15 cellular contexts compared by ENCODE assay signal in genomic region chr19:4015705-4016402, GRCh38. TPM values are rescaled to one million over a fixed set of nuclear protein-coding genes. Genes with fewer than 3 reads are reported as not detected.
A peak's percentile ranks its signal among the peaks of the same experiment; 100 is the strongest.
DNase-seq lines count a peak whose midpoint lies in the region; ATAC-seq and TF ChIP-seq lines count a peak whose summit lies in the region.
"Had no signal": no experiment of that assay in that cellular context is flagged by ENCODE, and none has a peak within 500 bp of the region (broad histone marks: within the 10 kb centered on the region; RNA-seq: fewer than 3 reads in every experiment).

No MANE protein-coding gene starts in this region.

- DNase-seq in heart right ventricle: no peak
- peak; percentile 66 for DNase-seq in osteoblast (ENCODE audit: insufficient read length, low spot score, missing footprints)
- DNase-seq in tibial nerve (ENCODE audit: low spot score in 2 of 2): no peak
- no peak for DNase-seq in GM10248 (ENCODE audit: extremely low spot score)
- no peak for DNase-seq in head of caudate nucleus
- DNase-seq: activated CD4-positive, alpha-beta T cell treated with anti-CD3 and anti-CD28 coated beads for 4 hours; CD8-positive, alpha-beta memory T cell; H9; NCI-H1048; NCI-H345; stimulated activated naive CD8-positive, alpha-beta T cell treated with anti-CD3 and anti-CD28 coated beads, Interleukin-15, amount 100 ng/mL, for 72 hours had no signal

- peaks cover 16 to 61% (median 52%) of the 10 kb centered on the region in 9 donors for H3K4me1 ChIP-seq in heart right ventricle
- no peaks in the 10 kb centered on the region for H3K4me1 ChIP-seq in osteoblast (ENCODE audit: insufficient read depth, low read length)
- H3K4me1 ChIP-seq in tibial nerve: peaks cover 0 to 96% (median 62%) of the 10 kb centered on the region in 4 donors

- intact Hi-C loops in heart right ventricle (cut with DNase I): loop anchor here in 1 of 10 donors (5.0 kb wide), 1 partner anchor 46 kb away; no protein-coding TSS in a partner anchor
- intact Hi-C loops in head of caudate nucleus (cut with DNase I): no loop called here

- TF ChIP-seq POLR2A in tibial nerve (IDR thresholded peaks at IDR 0.05): no peak

- CTCF ChIA-PET in GM10248 (lab: Yijun Ruan, JAX): no interaction called here

- peaks cover 0 to 78% (median 22%) of the 10 kb centered on the region in 9 donors for H3K36me3 ChIP-seq in heart right ventricle
- H3K36me3 ChIP-seq in osteoblast (ENCODE audit: insufficient read depth, low read length): peaks cover 27% of the 10 kb centered on the region
- peaks cover 3 to 36% (median 12%) of the 10 kb centered on the region in 3 donors for H3K36me3 ChIP-seq in tibial nerve

- POLR2A ChIA-PET in GM10248 (lab: Yijun Ruan, JAX): no interaction called here

- H3K79me2 ChIP-seq in osteoblast (ENCODE audit: insufficient read depth, low read length): peaks cover 88% of the 10 kb centered on the region

- 67 to 77% methylated on average over 37 of the region's 37 CpGs for WGBS in heart right ventricle, 2 donors
- 48 to 51% methylated on average over 29 to 33 of the region's 37 CpGs for WGBS in tibial nerve, 2 donors

- ATAC-seq in heart right ventricle (peak in 4 of 8 donors; percentile 5 to 34 (median 12)), HG03378 (IDR thresholded peaks at IDR 0.05; ENCODE audit: unreplicated experiment) (no peak), HG03097 (IDR thresholded peaks at IDR 0.05; ENCODE audit: low FRiP score, unreplicated experiment) (no peak)
- ATAC-seq: Panc1; stimulated activated naive CD8-positive, alpha-beta T cell treated with anti-CD3 and anti-CD28 coated beads, Interleukin-15, amount 100 ng/mL, for 72 hours had no signal

- TF ChIP-seq CTCF in heart right ventricle (IDR thresholded peaks at IDR 0.05) (no peak), osteoblast (IDR thresholded peaks at IDR 0.05; ENCODE audit: extremely low read depth, low read depth, low read length) (no peak), tibial nerve (IDR thresholded peaks at IDR 0.05) (no peak), GM10248 (IDR thresholded peaks at IDR 0.05; ENCODE audit: control extremely low read depth, extremely low read depth, low read depth, missing control alignments) (no peak)

- H2AFZ ChIP-seq in osteoblast (ENCODE audit: low read length): no peak overlapping the region

- H3K27ac ChIP-seq in angular gyrus (ENCODE audit: low read depth, low read length) (peak overlapping the region; percentile 97), heart right ventricle (peak overlapping the region; percentile 26 to 87 (median 75)), osteoblast (ENCODE audit: low read depth, low read length) (no peak overlapping the region), tibial nerve (peak overlapping the region; percentile 77 to 95 (median 87))

- peaks cover 63% of the 10 kb centered on the region for H4K20me1 ChIP-seq in osteoblast (ENCODE audit: insufficient read depth, low read length)

- H3K4me2 ChIP-seq in osteoblast (ENCODE audit: insufficient read depth, low read length): no peak overlapping the region

- peak overlapping the region in 9 of 10 donors; percentile 2 to 43 (median 30) for H3K4me3 ChIP-seq in heart right ventricle
- H3K4me3 ChIP-seq in osteoblast (ENCODE audit: insufficient read depth, low read length): no peak overlapping the region
- H3K4me3 ChIP-seq in tibial nerve: peak overlapping the region in 3 of 4 donors; percentile 5 to 32 (median 30)

- H3K9me3 ChIP-seq in heart right ventricle: no peaks in the 10 kb centered on the region
- no peaks in the 10 kb centered on the region for H3K9me3 ChIP-seq in osteoblast (ENCODE audit: low read depth, low read length)
- no peaks in the 10 kb centered on the region for H3K9me3 ChIP-seq in tibial nerve

- TF ChIP-seq EP300 in tibial nerve (IDR thresholded peaks at IDR 0.05): no peak

- H3K27me3 ChIP-seq in heart right ventricle (no peaks in the 10 kb centered on the region), osteoblast (ENCODE audit: insufficient read depth, low read length) (no peaks in the 10 kb centered on the region), tibial nerve (no peaks in the 10 kb centered on the region)

RNA-seq across cellular contexts. Expression of gene PIAS4, which starts 8.3 kb away (rescaled TPM):
- total RNA-seq in heart right ventricle (10 to 100 TPM; 11.5 to 22.8 (median 14.3) TPM), osteoblast (14.7 and 21.4 TPM in 2 replicates), tibial nerve (10 to 100 TPM; 23.0 to 32.4 (median 26.3) TPM)
- polyA plus RNA-seq in heart right ventricle: 10 to 100 TPM in 1 of 2 donors, 1 to 10 TPM in 1; 8.5 to 10.5 TPM

RNA-seq across cellular contexts. Expression of gene EEF2, which starts 30.6 kb away (rescaled TPM):
- 1,000 to 10,000 TPM; 1,845 to 2,887 (median 2,645) TPM for total RNA-seq in heart right ventricle
- polyA plus RNA-seq in heart right ventricle: 1,000 to 10,000 TPM in 1 of 2 donors, 100 to 1,000 TPM in 1; 704 to 1,279 TPM
- total RNA-seq in osteoblast: 2,656 and 2,968 TPM in 2 replicates
- 1,000 to 10,000 TPM; 1,233 to 1,650 (median 1,549) TPM for total RNA-seq in tibial nerve

RNA-seq across cellular contexts. Expression of gene DAPK3, which starts 45.0 kb away (rescaled TPM):
- total RNA-seq in heart right ventricle (100 to 1,000 TPM in 5 of 10 donors, 10 to 100 TPM in 5; 72.5 to 222 (median 99.5) TPM), osteoblast (122 and 131 TPM in 2 replicates), tibial nerve (10 to 100 TPM; 58.8 to 87.7 (median 70.3) TPM)
- 100 to 1,000 TPM; 140 to 214 TPM for polyA plus RNA-seq in heart right ventricle

RNA-seq across cellular contexts. Expression of gene ZBTB7A, which starts 50.8 kb away (rescaled TPM):
- total RNA-seq in heart right ventricle: 10 to 100 TPM; 20.3 to 40.5 (median 26.3) TPM
- polyA plus RNA-seq in heart right ventricle: 10 to 100 TPM in 1 of 2 donors, 1 to 10 TPM in 1; 9.6 to 13.2 TPM
- total RNA-seq in osteoblast: 38.6 and 42.7 TPM in 2 replicates
- 10 to 100 TPM; 64.9 to 97.7 (median 86.7) TPM for total RNA-seq in tibial nerve
